Comparison of ENCODE assay signal across 8 cellular contexts in genomic region chr6:20401403-20402180, GRCh38. TPM values are rescaled to one million over a fixed set of nuclear protein-coding genes. Genes with fewer than 3 reads are reported as not detected.
DNase-seq lines count a peak whose midpoint lies in the region; ATAC-seq and TF ChIP-seq lines count a peak whose summit lies in the region.

E2F3 (plus strand) TSS chr6:20401879; CDS start chr6:20402233, 354 bp downstream.

- peaks cover 33% of the 10 kb centered on the region for H3K4me1 Mint-ChIP-seq in activated T-helper 2 cell treated with anti-CD3 and anti-CD28 coated beads, Interferon-gamma antibody, Interleukin-2, Interleukin-4, amounts not matched to agents 10 μg/mL and 5 μg/mL and 100 μg/mL, durations not matched to agents 14 hours and 24 hours and 36 hours (ENCODE audit: low read depth)
- peaks cover 18 to 41% (median 31%) of the 10 kb centered on the region in 4 donors for H3K4me1 Mint-ChIP-seq in naive thymus-derived CD8-positive, alpha-beta T cell

- H3K36me3 ChIP-seq in RWPE2 (ENCODE audit: low read depth) = peaks cover 11% of the 10 kb centered on the region

- intact Hi-C loops in activated T-helper 2 cell treated with anti-CD3 and anti-CD28 coated beads, Interferon-gamma antibody, Interleukin-2, Interleukin-4, amounts not matched to agents 10 μg/mL and 5 μg/mL and 100 μg/mL, durations not matched to agents 14 hours and 24 hours and 36 hours (cut with micrococcal nuclease) = loop anchor here (1.0 to 5.0 kb wide), 8 partner anchors 37 to 1186 kb away; partner anchors contain the start of gene MBOAT1

- H3K9me3 ChIP-seq in RWPE2 (ENCODE audit: severe bottlenecking) = no peaks in the 10 kb centered on the region

- no peaks in the 10 kb centered on the region for H3K27me3 Mint-ChIP-seq in activated T-helper 2 cell treated with anti-CD3 and anti-CD28 coated beads, Interferon-gamma antibody, Interleukin-2, Interleukin-4, amounts not matched to agents 10 μg/mL and 5 μg/mL and 100 μg/mL, durations not matched to agents 14 hours and 24 hours and 36 hours (ENCODE audit: low read depth)
- no peaks in the 10 kb centered on the region for H3K27me3 Mint-ChIP-seq in naive thymus-derived CD8-positive, alpha-beta T cell

- H3K9me3 Mint-ChIP-seq in activated T-helper 2 cell treated with anti-CD3 and anti-CD28 coated beads, Interferon-gamma antibody, Interleukin-2, Interleukin-4, amounts not matched to agents 10 μg/mL and 5 μg/mL and 100 μg/mL, durations not matched to agents 14 hours and 24 hours and 36 hours = no peaks in the 10 kb centered on the region
- H3K9me3 Mint-ChIP-seq in naive thymus-derived CD8-positive, alpha-beta T cell = no peaks in the 10 kb centered on the region

- TF ChIP-seq CTCF in RWPE2 (IDR thresholded peaks at IDR 0.05; ENCODE audit: poor library complexity, severe bottlenecking) (no peak), fibroblast of mammary gland (conservative IDR thresholded peaks at IDR 0.05; ENCODE audit: control insufficient read depth, insufficient read depth, low read depth, low read length) (no peak)

- peak within 1 kb of the TSS; percentile 99 for H3K27ac Mint-ChIP-seq in activated T-helper 2 cell treated with anti-CD3 and anti-CD28 coated beads, Interferon-gamma antibody, Interleukin-2, Interleukin-4, amounts not matched to agents 10 μg/mL and 5 μg/mL and 100 μg/mL, durations not matched to agents 14 hours and 24 hours and 36 hours
- peak within 1 kb of the TSS; percentile 66 to 96 (median 87) for H3K27ac Mint-ChIP-seq in naive thymus-derived CD8-positive, alpha-beta T cell

- H3K4me1 ChIP-seq in RWPE2 (ENCODE audit: insufficient read depth, poor library complexity, severe bottlenecking) = peaks cover 6% of the 10 kb centered on the region

- DNase-seq in EH (ENCODE audit: low read depth) (peak; percentile 100), H4 (ENCODE audit: low spot score) (peak; percentile 100), LoVo (ENCODE audit: low spot score) (peak; percentile 99), RWPE2 (ENCODE audit: low spot score) (peak; percentile 100), fibroblast of mammary gland (ENCODE audit: low read depth) (peak; percentile 100)
- DNase-seq in activated T-helper 2 cell treated with anti-CD3 and anti-CD28 coated beads, Interferon-gamma antibody, Interleukin-2, Interleukin-4, amounts not matched to agents 10 μg/mL and 5 μg/mL and 100 μg/mL, durations not matched to agents 14 hours and 24 hours and 36 hours (ENCODE audit: low spot score) = peak; percentile 99
- peak; percentile 91 to 100 (median 99) for DNase-seq in naive thymus-derived CD8-positive, alpha-beta T cell
- peak; percentile 97 to 99 (median 98) for DNase-seq in stimulated activated naive CD4-positive, alpha-beta T cell (lab: John Stamatoyannopoulos, UW)

- peaks cover 20% of the 10 kb centered on the region for H3K36me3 Mint-ChIP-seq in activated T-helper 2 cell treated with anti-CD3 and anti-CD28 coated beads, Interferon-gamma antibody, Interleukin-2, Interleukin-4, amounts not matched to agents 10 μg/mL and 5 μg/mL and 100 μg/mL, durations not matched to agents 14 hours and 24 hours and 36 hours (ENCODE audit: low read depth)
- peaks cover 0 to 1% (median under 1%) of the 10 kb centered on the region in 3 donors for H3K36me3 Mint-ChIP-seq in naive thymus-derived CD8-positive, alpha-beta T cell

- peak; percentile 89 for ATAC-seq in RWPE2 (ENCODE audit: low read depth)
- ATAC-seq in naive thymus-derived CD8-positive, alpha-beta T cell = peak; percentile 85 to 89

- POLR2A ChIA-PET in naive thymus-derived CD8-positive, alpha-beta T cell (lab: Charles Lee) = interaction anchor here (0.7 to 7.8 kb wide), 3 partner anchors 34 to 82 kb away, joined by 3 to 216 read pairs (median 47); no protein-coding TSS in a partner anchor

- H3K4me3 ChIP-seq in RWPE2 (ENCODE audit: severe bottlenecking) (peak within 1 kb of the TSS; percentile 81), fibroblast of mammary gland (ENCODE audit: control insufficient read depth, low read depth, low read length) (peak within 1 kb of the TSS; percentile 80)

- peak within 1 kb of the TSS; percentile 97 for H3K4me3 Mint-ChIP-seq in activated T-helper 2 cell treated with anti-CD3 and anti-CD28 coated beads, Interferon-gamma antibody, Interleukin-2, Interleukin-4, amounts not matched to agents 10 μg/mL and 5 μg/mL and 100 μg/mL, durations not matched to agents 14 hours and 24 hours and 36 hours (ENCODE audit: low read depth)
- H3K4me3 Mint-ChIP-seq in naive thymus-derived CD8-positive, alpha-beta T cell = peak within 1 kb of the TSS; percentile 88 to 98 (median 95)

- peak within 1 kb of the TSS; percentile 95 for H3K27ac ChIP-seq in RWPE2 (ENCODE audit: poor library complexity, severe bottlenecking)

- H3K27me3 ChIP-seq in RWPE2 (ENCODE audit: insufficient read depth, poor library complexity, severe bottlenecking) = no peaks in the 10 kb centered on the region

RNA-seq across cellular contexts. Expression of gene E2F3, which starts in this region (rescaled TPM):
- total RNA-seq in H4 (2014; rRNA removed; shearing (Covaris generic)) = 5.3 and 7.9 TPM in 2 replicates
- total RNA-seq in activated T-helper 2 cell treated with anti-CD3 and anti-CD28 coated beads, Interferon-gamma antibody, Interleukin-2, Interleukin-4, amounts not matched to agents 10 μg/mL and 5 μg/mL and 100 μg/mL, durations not matched to agents 14 hours and 24 hours and 36 hours = 27.9 TPM in 2 replicates
- total RNA-seq in naive thymus-derived CD8-positive, alpha-beta T cell = 10 to 100 TPM; 44.3 to 45.2 TPM
- polyA plus RNA-seq in naive thymus-derived CD8-positive, alpha-beta T cell = 1 to 10 TPM; 4.9 to 8.0 (median 5.9) TPM

Comparison
In these comparisons a context has a peak if more than half of its experiments do, and no peak if none do; other contexts are left out.
1. Peak in every context shown above with its lines: DNase-seq, ATAC-seq, H3K4me3 ChIP-seq and H3K27ac ChIP-seq.